Comparison of ENCODE assay signal across 17 cellular contexts in genomic region chr15:74573987-74574386, GRCh38. TPM values are rescaled to one million over a fixed set of nuclear protein-coding genes. Genes with fewer than 3 reads are reported as not detected.
DNase-seq lines count a peak whose midpoint lies in the region; ATAC-seq, FAIRE-seq and TF ChIP-seq lines count a peak whose summit lies in the region.
"Had no signal": no experiment of that assay in that cellular context is flagged by ENCODE, and none has a peak within 500 bp of the region (broad histone marks: within the 10 kb centered on the region; RNA-seq: fewer than 3 reads in every experiment).

No MANE protein-coding gene starts in this region.

- H3K9me3 Mint-ChIP-seq in activated CD4-positive, alpha-beta memory T cell treated with anti-CD3 and anti-CD28 coated beads for 36 hours, result no peaks in the 10 kb centered on the region
- H3K9me3 Mint-ChIP-seq in stimulated activated naive CD8-positive, alpha-beta T cell treated with anti-CD3 and anti-CD28 coated beads, Interleukin-15, amount 100 ng/mL, for 72 hours, result no peaks in the 10 kb centered on the region

- H3K27me3 Mint-ChIP-seq in activated CD4-positive, alpha-beta memory T cell treated with anti-CD3 and anti-CD28 coated beads for 36 hours, result no peaks in the 10 kb centered on the region
- H3K27me3 Mint-ChIP-seq in stimulated activated naive CD8-positive, alpha-beta T cell treated with anti-CD3 and anti-CD28 coated beads, Interleukin-15, amount 100 ng/mL, for 72 hours, result no peaks in the 10 kb centered on the region

- H3K27ac Mint-ChIP-seq in activated CD4-positive, alpha-beta memory T cell treated with anti-CD3 and anti-CD28 coated beads for 36 hours, result no peak overlapping the region
- H3K27ac Mint-ChIP-seq in stimulated activated naive CD8-positive, alpha-beta T cell treated with anti-CD3 and anti-CD28 coated beads, Interleukin-15, amount 100 ng/mL, for 72 hours, result peak overlapping the region in 1 of 2 donors; percentile 57

- ATAC-seq in stimulated activated naive CD8-positive, alpha-beta T cell treated with anti-CD3 and anti-CD28 coated beads, Interleukin-15, amount 100 ng/mL, for 72 hours, result peak; percentile 52
- no peak for ATAC-seq in HG03521 (IDR thresholded peaks at IDR 0.05; ENCODE audit: unreplicated experiment)
- ATAC-seq: heart left ventricle had no signal

- intact Hi-C loops in activated CD4-positive, alpha-beta memory T cell treated with anti-CD3 and anti-CD28 coated beads for 36 hours (cut with micrococcal nuclease), result no loop called here

- no peak overlapping the region for H3K4me3 ChIP-seq in epithelial cell of esophagus (ENCODE audit: low read length)
- H3K4me3 ChIP-seq: heart left ventricle, SJCRH30, transverse colon had no signal

- H3K4me1 Mint-ChIP-seq in activated CD4-positive, alpha-beta memory T cell treated with anti-CD3 and anti-CD28 coated beads for 36 hours (ENCODE audit: low read depth), result peaks cover 7% of the 10 kb centered on the region
- H3K4me1 Mint-ChIP-seq in stimulated activated naive CD8-positive, alpha-beta T cell treated with anti-CD3 and anti-CD28 coated beads, Interleukin-15, amount 100 ng/mL, for 72 hours, result peaks cover 15% of the 10 kb centered on the region

- POLR2A ChIA-PET in activated CD4-positive, alpha-beta memory T cell treated with anti-CD3 and anti-CD28 coated beads for 36 hours (lab: Charles Lee), result no interaction called here

- CTCF ChIA-PET in activated CD4-positive, alpha-beta memory T cell treated with anti-CD3 and anti-CD28 coated beads for 36 hours (lab: Charles Lee), result interaction anchor here (0.5 kb wide), 1 partner anchor 939 kb away, joined by 5 read pairs; no protein-coding TSS in a partner anchor

- peak; percentile 7 for DNase-seq in stimulated activated CD4-positive, alpha-beta T cell treated with anti-CD3 and anti-CD28 coated beads, Interleukin-1b, Interleukin-23, amount 100 ng/mL, for 48 hours
- no peak for DNase-seq in stimulated activated CD4-positive, alpha-beta T cell treated with anti-CD3 and anti-CD28 coated beads, Interleukin-4, amount 100 ng/mL, for 4 hours
- peak; percentile 38 for DNase-seq in activated CD4-positive, alpha-beta memory T cell treated with anti-CD3 and anti-CD28 coated beads for 36 hours
- peak; percentile 27 for DNase-seq in epithelial cell of esophagus (ENCODE audit: low read depth)
- no peak for DNase-seq in stimulated activated naive CD8-positive, alpha-beta T cell treated with anti-CD3 and anti-CD28 coated beads, Interleukin-15, amount 100 ng/mL, for 72 hours
- DNase-seq in NCI-H1694 treated with DMSO at 0.1 percent for 48 hours (lab: John Stamatoyannopoulos, UW), result no peak
- DNase-seq in frontal cortex (ENCODE audit: low spot score in 2 of 2), result no peak
- DNase-seq: BE2C, heart left ventricle, midbrain, NCI-H1417 treated with DMSO at 0.1 percent for 48 hours, NCI-H2227 treated with DMSO at 0.1 percent for 48 hours, SJCRH30, T1000, transverse colon had no signal

- TF ChIP-seq CTCF in epithelial cell of esophagus (IDR thresholded peaks at IDR 0.05; ENCODE audit: insufficient read depth, low read depth, low read length, missing control alignments), result no peak

- no peak overlapping the region for H3K4me3 Mint-ChIP-seq in activated CD4-positive, alpha-beta memory T cell treated with anti-CD3 and anti-CD28 coated beads for 36 hours
- H3K4me3 Mint-ChIP-seq in stimulated activated naive CD8-positive, alpha-beta T cell treated with anti-CD3 and anti-CD28 coated beads, Interleukin-15, amount 100 ng/mL, for 72 hours, result no peak overlapping the region

- no peak for FAIRE-seq in frontal cortex (lab: Jason Lieb, UNC)
- FAIRE-seq: keratinocyte had no signal

- H3K36me3 Mint-ChIP-seq in activated CD4-positive, alpha-beta memory T cell treated with anti-CD3 and anti-CD28 coated beads for 36 hours, result peaks cover 17% of the 10 kb centered on the region

RNA-seq across cellular contexts. Expression of gene ARID3B, which starts 33.0 kb away (rescaled TPM):
- 10 to 100 TPM; 27.3 to 28.6 TPM for total RNA-seq in activated CD4-positive, alpha-beta memory T cell treated with anti-CD3 and anti-CD28 coated beads for 36 hours
- total RNA-seq in frontal cortex, result 3.7 TPM

RNA-seq across cellular contexts. Expression of gene CLK3, which starts 41.6 kb away (rescaled TPM):
- total RNA-seq in activated CD4-positive, alpha-beta memory T cell treated with anti-CD3 and anti-CD28 coated beads for 36 hours, result 100 to 1,000 TPM; 118 to 124 TPM
- total RNA-seq in frontal cortex, result 26.5 TPM

Comparison
In these comparisons a context has a peak if more than half of its experiments do, and no peak if none do; other contexts are left out.
1. DNase-seq: peak in stimulated activated CD4-positive, alpha-beta T cell treated with anti-CD3 and anti-CD28 coated beads, Interleukin-1b, Interleukin-23, amount 100 ng/mL, for 48 hours (single experiment), activated CD4-positive, alpha-beta memory T cell treated with anti-CD3 and anti-CD28 coated beads for 36 hours (single experiment) and epithelial cell of esophagus (single experiment); none in stimulated activated CD4-positive, alpha-beta T cell treated with anti-CD3 and anti-CD28 coated beads, Interleukin-4, amount 100 ng/mL, for 4 hours (0 of 2), stimulated activated naive CD8-positive, alpha-beta T cell treated with anti-CD3 and anti-CD28 coated beads, Interleukin-15, amount 100 ng/mL, for 72 hours (0 of 2), NCI-H1694 treated with DMSO at 0.1 percent for 48 hours (single experiment) and frontal cortex (0 of 2).